23 cellular contexts compared by ENCODE assay signal in genomic region chr22:44521326-44521725, GRCh38.
"Had no signal": no experiment of that assay in that cellular context is flagged by ENCODE, and none has a peak within 500 bp of the region (broad histone marks: within the 10 kb centered on the region; RNA-seq: fewer than 3 reads in every experiment).

No MANE protein-coding gene starts in this region.

- H3K4me1 ChIP-seq: adrenal gland, breast epithelium had no signal

- H3K4me1 Mint-ChIP-seq: activated B cell treated with CpG ODN at 0.5 μM for 24 hours; activated CD4-positive, alpha-beta T cell treated with anti-CD3 and anti-CD28 coated beads, Interleukin-2, amount 10 ng/mL, durations not matched to agents 24 days and 14 days; activated naive CD8-positive, alpha-beta T cell treated with anti-CD3 and anti-CD28 coated beads, Interleukin-2, amount 10 ng/mL, durations not matched to agents 7 days and 5 days; central memory CD8-positive, alpha-beta T cell; IgD-negative memory B cell had no signal

- H3K27ac Mint-ChIP-seq: activated B cell treated with CpG ODN at 0.5 μM for 24 hours; activated CD4-positive, alpha-beta T cell treated with anti-CD3 and anti-CD28 coated beads, Interleukin-2, amount 10 ng/mL, durations not matched to agents 24 days and 14 days; activated naive CD8-positive, alpha-beta T cell treated with anti-CD3 and anti-CD28 coated beads, Interleukin-2, amount 10 ng/mL, durations not matched to agents 7 days and 5 days; IgD-negative memory B cell; T-helper 17 cell had no signal

- DNase-seq: activated B cell treated with CpG ODN at 0.5 μM for 24 hours; activated CD4-positive, alpha-beta T cell treated with anti-CD3 and anti-CD28 coated beads for 1 hour; activated CD4-positive, alpha-beta T cell treated with anti-CD3 and anti-CD28 coated beads, Interleukin-2, amount 10 ng/mL, durations not matched to agents 24 days and 14 days; activated CD4-positive, alpha-beta T cell treated with anti-CD3 and anti-CD28 coated beads, Interleukin-2, amount 50 U/mL, for 48 hours; activated gamma-delta T cell treated with Interleukin-2 at 50 U/mL for 16 hours; activated naive CD4-positive, alpha-beta T cell treated with anti-CD3 and anti-CD28 coated beads, Interleukin-2, amount 50 U/mL, for 16 hours; activated naive CD8-positive, alpha-beta T cell treated with anti-CD3 and anti-CD28 coated beads, Interleukin-2, amount 10 ng/mL, durations not matched to agents 7 days and 5 days; activated T-cell treated with anti-CD3 and anti-CD28 coated beads, Interleukin-2, amount 50 U/mL, for 1 hour; aorta; KG1; NCI-H1048; NCI-H146; NCI-H187 treated with DMSO at 0.1 percent for 48 hours; NCI-H2081 treated with DMSO at 0.1 percent for 48 hours; NCI-H446; PC-3; SIG-M5; T-helper 17 cell; T-helper 9 cell had no signal

- H3K27me3 ChIP-seq: adrenal gland had no signal

- ATAC-seq: PC-3, T-helper 17 cell had no signal

- H3K9me3 ChIP-seq: adrenal gland had no signal

- H3K4me3 ChIP-seq: adrenal gland, breast epithelium had no signal

- H3K27ac ChIP-seq: adrenal gland, breast epithelium had no signal

- H3K36me3 ChIP-seq: adrenal gland, breast epithelium had no signal

- H3K4me3 Mint-ChIP-seq: activated B cell treated with CpG ODN at 0.5 μM for 24 hours; activated CD4-positive, alpha-beta T cell treated with anti-CD3 and anti-CD28 coated beads, Interleukin-2, amount 10 ng/mL, durations not matched to agents 24 days and 14 days; activated naive CD8-positive, alpha-beta T cell treated with anti-CD3 and anti-CD28 coated beads, Interleukin-2, amount 10 ng/mL, durations not matched to agents 7 days and 5 days; central memory CD8-positive, alpha-beta T cell; IgD-negative memory B cell; T-helper 17 cell had no signal
